ENCODE assay signal across 1 cellular context in the genomic region with DNA sequence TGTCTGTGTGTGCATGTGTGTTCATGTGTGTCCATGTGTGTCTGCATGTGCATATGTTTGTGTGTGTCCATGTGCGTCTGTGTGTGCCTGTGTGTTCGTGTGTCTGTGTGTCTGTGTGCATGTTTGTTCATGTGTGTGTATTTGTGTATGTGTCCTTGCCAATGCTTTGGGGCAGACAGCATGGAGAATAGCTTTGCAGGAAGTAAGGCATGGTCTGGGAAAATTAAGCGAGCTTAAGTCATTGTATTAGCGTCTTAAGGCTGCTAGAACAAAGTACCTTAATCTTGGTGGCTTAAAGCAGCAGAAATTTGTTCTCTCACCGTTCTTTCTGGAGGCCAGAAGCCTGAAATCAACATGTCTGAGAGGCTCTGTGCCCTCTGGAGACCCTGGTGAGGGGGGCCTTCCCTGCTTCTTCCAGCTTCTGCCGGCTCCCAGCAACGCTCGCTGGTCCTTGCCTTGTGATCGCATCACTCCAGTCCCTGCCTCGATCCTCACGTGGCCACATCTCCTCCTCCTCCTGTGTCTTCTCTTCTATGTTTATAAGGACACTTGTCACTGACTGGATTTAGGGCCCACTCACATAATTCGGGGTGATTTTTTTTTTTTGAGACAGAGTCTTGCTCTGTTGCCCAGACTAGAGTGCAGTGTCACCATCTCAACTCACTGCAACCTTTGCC.
A peak's percentile ranks its signal among the peaks of the same experiment; 100 is the strongest.
TF ChIP-seq lines count a peak whose summit lies in the region.

No MANE protein-coding gene starts in this region.

TF ChIP-seq in HepG2, 621 proteins besides CTCF, POLR2A, EP300 and RAD21 (continues in another document):
- TF ChIP-seq, protein P1, sequence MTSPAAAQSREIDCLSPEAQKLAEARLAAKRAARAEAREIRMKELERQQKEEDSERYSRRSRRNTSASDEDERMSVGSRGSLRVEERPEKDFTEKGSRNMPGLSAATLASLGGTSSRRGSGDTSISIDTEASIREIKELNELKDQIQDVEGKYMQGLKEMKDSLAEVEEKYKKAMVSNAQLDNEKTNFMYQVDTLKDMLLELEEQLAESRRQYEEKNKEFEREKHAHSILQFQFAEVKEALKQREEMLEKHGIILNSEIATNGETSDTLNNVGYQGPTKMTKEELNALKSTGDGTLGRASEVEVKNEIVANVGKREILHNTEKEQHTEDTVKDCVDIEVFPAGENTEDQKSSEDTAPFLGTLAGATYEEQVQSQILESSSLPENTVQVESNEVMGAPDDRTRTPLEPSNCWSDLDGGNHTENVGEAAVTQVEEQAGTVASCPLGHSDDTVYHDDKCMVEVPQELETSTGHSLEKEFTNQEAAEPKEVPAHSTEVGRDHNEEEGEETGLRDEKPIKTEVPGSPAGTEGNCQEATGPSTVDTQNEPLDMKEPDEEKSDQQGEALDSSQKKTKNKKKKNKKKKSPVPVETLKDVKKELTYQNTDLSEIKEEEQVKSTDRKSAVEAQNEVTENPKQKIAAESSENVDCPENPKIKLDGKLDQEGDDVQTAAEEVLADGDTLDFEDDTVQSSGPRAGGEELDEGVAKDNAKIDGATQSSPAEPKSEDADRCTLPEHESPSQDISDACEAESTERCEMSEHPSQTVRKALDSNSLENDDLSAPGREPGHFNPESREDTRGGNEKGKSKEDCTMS (CRISPR knock-in tag; conservative IDR thresholded peaks at IDR 0.05) = no peak
- TF ChIP-seq, protein P2, sequence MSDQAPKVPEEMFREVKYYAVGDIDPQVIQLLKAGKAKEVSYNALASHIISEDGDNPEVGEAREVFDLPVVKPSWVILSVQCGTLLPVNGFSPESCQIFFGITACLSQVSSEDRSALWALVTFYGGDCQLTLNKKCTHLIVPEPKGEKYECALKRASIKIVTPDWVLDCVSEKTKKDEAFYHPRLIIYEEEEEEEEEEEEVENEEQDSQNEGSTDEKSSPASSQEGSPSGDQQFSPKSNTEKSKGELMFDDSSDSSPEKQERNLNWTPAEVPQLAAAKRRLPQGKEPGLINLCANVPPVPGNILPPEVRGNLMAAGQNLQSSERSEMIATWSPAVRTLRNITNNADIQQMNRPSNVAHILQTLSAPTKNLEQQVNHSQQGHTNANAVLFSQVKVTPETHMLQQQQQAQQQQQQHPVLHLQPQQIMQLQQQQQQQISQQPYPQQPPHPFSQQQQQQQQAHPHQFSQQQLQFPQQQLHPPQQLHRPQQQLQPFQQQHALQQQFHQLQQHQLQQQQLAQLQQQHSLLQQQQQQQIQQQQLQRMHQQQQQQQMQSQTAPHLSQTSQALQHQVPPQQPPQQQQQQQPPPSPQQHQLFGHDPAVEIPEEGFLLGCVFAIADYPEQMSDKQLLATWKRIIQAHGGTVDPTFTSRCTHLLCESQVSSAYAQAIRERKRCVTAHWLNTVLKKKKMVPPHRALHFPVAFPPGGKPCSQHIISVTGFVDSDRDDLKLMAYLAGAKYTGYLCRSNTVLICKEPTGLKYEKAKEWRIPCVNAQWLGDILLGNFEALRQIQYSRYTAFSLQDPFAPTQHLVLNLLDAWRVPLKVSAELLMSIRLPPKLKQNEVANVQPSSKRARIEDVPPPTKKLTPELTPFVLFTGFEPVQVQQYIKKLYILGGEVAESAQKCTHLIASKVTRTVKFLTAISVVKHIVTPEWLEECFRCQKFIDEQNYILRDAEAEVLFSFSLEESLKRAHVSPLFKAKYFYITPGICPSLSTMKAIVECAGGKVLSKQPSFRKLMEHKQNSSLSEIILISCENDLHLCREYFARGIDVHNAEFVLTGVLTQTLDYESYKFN (CRISPR knock-in tag; conservative IDR thresholded peaks at IDR 0.05) = no peak
- no peak for TF ChIP-seq ZNF672 (CRISPR knock-in tag; IDR thresholded peaks at IDR 0.05)
- peak; percentile 57 for TF ChIP-seq FOXA1 (IDR thresholded peaks at IDR 0.05)
- no peak for TF ChIP-seq FOXA1 (CRISPR knock-in tag; IDR thresholded peaks at IDR 0.05)
- TF ChIP-seq KDM5A (IDR thresholded peaks at IDR 0.05; ENCODE audit: borderline replicate concordance, low read length) = no peak
- TF ChIP-seq ZNF282 (IDR thresholded peaks at IDR 0.05; ENCODE audit: partially characterized antibody) = peak; percentile 45
- TF ChIP-seq HES4 (CRISPR knock-in tag; IDR thresholded peaks at IDR 0.05; ENCODE audit: borderline replicate concordance) = 0 out of 2 replicates have a peak, but pooled peaks have one; percentile 7
- TF ChIP-seq GZF1 (CRISPR knock-in tag; IDR thresholded peaks at IDR 0.05) = no peak
- TF ChIP-seq, protein P3, sequence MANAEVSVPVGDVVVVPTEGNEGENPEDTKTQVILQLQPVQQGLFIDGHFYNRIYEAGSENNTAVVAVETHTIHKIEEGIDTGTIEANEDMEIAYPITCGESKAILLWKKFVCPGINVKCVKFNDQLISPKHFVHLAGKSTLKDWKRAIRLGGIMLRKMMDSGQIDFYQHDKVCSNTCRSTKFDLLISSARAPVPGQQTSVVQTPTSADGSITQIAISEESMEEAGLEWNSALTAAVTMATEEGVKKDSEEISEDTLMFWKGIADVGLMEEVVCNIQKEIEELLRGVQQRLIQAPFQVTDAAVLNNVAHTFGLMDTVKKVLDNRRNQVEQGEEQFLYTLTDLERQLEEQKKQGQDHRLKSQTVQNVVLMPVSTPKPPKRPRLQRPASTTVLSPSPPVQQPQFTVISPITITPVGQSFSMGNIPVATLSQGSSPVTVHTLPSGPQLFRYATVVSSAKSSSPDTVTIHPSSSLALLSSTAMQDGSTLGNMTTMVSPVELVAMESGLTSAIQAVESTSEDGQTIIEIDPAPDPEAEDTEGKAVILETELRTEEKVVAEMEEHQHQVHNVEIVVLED (CRISPR knock-in tag; IDR thresholded peaks at IDR 0.05; ENCODE audit: borderline replicate concordance) = no peak
- no peak for TF ChIP-seq ZNF709 (CRISPR knock-in tag; IDR thresholded peaks at IDR 0.05)
- TF ChIP-seq CAMTA2 (CRISPR knock-in tag; IDR thresholded peaks at IDR 0.05; ENCODE audit: borderline replicate concordance) = no peak
- TF ChIP-seq ERF (CRISPR knock-in tag; IDR thresholded peaks at IDR 0.05) = no peak
- no peak for TF ChIP-seq SAFB2 (CRISPR knock-in tag; IDR thresholded peaks at IDR 0.05; ENCODE audit: borderline replicate concordance, low read depth)
- no peak for TF ChIP-seq SYNCRIP (IDR thresholded peaks at IDR 0.05; ENCODE audit: insufficient read depth, low read depth, low read length)
- TF ChIP-seq, protein P4, sequence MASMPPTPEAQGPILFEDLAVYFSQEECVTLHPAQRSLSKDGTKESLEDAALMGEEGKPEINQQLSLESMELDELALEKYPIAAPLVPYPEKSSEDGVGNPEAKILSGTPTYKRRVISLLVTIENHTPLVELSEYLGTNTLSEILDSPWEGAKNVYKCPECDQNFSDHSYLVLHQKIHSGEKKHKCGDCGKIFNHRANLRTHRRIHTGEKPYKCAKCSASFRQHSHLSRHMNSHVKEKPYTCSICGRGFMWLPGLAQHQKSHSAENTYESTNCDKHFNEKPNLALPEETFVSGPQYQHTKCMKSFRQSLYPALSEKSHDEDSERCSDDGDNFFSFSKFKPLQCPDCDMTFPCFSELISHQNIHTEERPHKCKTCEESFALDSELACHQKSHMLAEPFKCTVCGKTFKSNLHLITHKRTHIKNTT (CRISPR knock-in tag; IDR thresholded peaks at IDR 0.05) = no peak
- TF ChIP-seq, protein P5, sequence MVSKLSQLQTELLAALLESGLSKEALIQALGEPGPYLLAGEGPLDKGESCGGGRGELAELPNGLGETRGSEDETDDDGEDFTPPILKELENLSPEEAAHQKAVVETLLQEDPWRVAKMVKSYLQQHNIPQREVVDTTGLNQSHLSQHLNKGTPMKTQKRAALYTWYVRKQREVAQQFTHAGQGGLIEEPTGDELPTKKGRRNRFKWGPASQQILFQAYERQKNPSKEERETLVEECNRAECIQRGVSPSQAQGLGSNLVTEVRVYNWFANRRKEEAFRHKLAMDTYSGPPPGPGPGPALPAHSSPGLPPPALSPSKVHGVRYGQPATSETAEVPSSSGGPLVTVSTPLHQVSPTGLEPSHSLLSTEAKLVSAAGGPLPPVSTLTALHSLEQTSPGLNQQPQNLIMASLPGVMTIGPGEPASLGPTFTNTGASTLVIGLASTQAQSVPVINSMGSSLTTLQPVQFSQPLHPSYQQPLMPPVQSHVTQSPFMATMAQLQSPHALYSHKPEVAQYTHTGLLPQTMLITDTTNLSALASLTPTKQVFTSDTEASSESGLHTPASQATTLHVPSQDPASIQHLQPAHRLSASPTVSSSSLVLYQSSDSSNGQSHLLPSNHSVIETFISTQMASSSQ (IDR thresholded peaks at IDR 0.05; ENCODE audit: low read depth) = no peak
- TF ChIP-seq, protein P5 (CRISPR knock-in tag; IDR thresholded peaks at IDR 0.05; ENCODE audit: borderline replicate concordance) = no peak
- TF ChIP-seq, protein P6, sequence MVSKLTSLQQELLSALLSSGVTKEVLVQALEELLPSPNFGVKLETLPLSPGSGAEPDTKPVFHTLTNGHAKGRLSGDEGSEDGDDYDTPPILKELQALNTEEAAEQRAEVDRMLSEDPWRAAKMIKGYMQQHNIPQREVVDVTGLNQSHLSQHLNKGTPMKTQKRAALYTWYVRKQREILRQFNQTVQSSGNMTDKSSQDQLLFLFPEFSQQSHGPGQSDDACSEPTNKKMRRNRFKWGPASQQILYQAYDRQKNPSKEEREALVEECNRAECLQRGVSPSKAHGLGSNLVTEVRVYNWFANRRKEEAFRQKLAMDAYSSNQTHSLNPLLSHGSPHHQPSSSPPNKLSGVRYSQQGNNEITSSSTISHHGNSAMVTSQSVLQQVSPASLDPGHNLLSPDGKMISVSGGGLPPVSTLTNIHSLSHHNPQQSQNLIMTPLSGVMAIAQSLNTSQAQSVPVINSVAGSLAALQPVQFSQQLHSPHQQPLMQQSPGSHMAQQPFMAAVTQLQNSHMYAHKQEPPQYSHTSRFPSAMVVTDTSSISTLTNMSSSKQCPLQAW (CRISPR knock-in tag; IDR thresholded peaks at IDR 0.05) = no peak
- TF ChIP-seq PHB2 (IDR thresholded peaks at IDR 0.05; ENCODE audit: partially characterized antibody) = peak; percentile 42
- TF ChIP-seq, protein P7, sequence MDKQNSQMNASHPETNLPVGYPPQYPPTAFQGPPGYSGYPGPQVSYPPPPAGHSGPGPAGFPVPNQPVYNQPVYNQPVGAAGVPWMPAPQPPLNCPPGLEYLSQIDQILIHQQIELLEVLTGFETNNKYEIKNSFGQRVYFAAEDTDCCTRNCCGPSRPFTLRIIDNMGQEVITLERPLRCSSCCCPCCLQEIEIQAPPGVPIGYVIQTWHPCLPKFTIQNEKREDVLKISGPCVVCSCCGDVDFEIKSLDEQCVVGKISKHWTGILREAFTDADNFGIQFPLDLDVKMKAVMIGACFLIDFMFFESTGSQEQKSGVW (CRISPR knock-in tag; IDR thresholded peaks at IDR 0.05; ENCODE audit: borderline replicate concordance) = no peak
- no peak for TF ChIP-seq ZKSCAN8 (CRISPR knock-in tag; IDR thresholded peaks at IDR 0.05; ENCODE audit: borderline replicate concordance)
- no peak for TF ChIP-seq ZNF7 (CRISPR knock-in tag; IDR thresholded peaks at IDR 0.05)
- TF ChIP-seq MAZ (IDR thresholded peaks at IDR 0.05; ENCODE audit: borderline replicate concordance, low read depth, low read length) = no peak
- TF ChIP-seq MAZ (CRISPR knock-in tag; IDR thresholded peaks at IDR 0.05; ENCODE audit: low read depth) = no peak
- no peak for TF ChIP-seq ZNF260 (CRISPR knock-in tag; IDR thresholded peaks at IDR 0.05; ENCODE audit: borderline replicate concordance, low read depth)
- TF ChIP-seq FOXO1 (CRISPR knock-in tag; IDR thresholded peaks at IDR 0.05) = no peak
- TF ChIP-seq, protein P8, sequence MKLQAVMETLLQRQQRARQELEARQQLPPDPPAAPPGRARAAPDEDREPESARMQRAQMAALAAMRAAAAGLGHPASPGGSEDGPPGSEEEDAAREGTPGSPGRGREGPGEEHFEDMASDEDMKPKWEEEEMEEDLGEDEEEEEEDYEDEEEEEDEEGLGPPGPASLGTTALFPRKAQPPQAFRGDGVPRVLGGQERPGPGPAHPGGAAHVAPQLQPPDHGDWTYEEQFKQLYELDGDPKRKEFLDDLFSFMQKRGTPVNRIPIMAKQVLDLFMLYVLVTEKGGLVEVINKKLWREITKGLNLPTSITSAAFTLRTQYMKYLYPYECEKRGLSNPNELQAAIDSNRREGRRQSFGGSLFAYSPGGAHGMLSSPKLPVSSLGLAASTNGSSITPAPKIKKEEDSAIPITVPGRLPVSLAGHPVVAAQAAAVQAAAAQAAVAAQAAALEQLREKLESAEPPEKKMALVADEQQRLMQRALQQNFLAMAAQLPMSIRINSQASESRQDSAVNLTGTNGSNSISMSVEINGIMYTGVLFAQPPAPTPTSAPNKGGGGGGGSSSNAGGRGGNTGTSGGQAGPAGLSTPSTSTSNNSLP (IDR thresholded peaks at IDR 0.05; ENCODE audit: low read depth, low read length) = no peak
- TF ChIP-seq HMG20B (CRISPR knock-in tag; conservative IDR thresholded peaks at IDR 0.05) = no peak
- TF ChIP-seq, protein P9, sequence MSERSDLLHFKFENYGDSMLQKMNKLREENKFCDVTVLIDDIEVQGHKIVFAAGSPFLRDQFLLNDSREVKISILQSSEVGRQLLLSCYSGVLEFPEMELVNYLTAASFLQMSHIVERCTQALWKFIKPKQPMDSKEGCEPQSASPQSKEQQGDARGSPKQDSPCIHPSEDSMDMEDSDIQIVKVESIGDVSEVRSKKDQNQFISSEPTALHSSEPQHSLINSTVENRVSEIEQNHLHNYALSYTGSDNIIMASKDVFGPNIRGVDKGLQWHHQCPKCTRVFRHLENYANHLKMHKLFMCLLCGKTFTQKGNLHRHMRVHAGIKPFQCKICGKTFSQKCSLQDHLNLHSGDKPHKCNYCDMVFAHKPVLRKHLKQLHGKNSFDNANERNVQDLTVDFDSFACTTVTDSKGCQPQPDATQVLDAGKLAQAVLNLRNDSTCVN (CRISPR knock-in tag; IDR thresholded peaks at IDR 0.05; ENCODE audit: borderline replicate concordance) = no peak
- no peak for TF ChIP-seq ZNF331 (CRISPR knock-in tag; IDR thresholded peaks at IDR 0.05)
- no peak; the same call in 1 of the 2 replicates for TF ChIP-seq FOXP1 (IDR thresholded peaks at IDR 0.05)
- no peak for TF ChIP-seq FOXP1 (CRISPR knock-in tag; IDR thresholded peaks at IDR 0.05)
- TF ChIP-seq NBN (conservative IDR thresholded peaks at IDR 0.05) = 0 out of 2 replicates have a peak, but pooled peaks have one; percentile 80
